ENCODE assay signal across 1 cellular context in the genomic region with DNA sequence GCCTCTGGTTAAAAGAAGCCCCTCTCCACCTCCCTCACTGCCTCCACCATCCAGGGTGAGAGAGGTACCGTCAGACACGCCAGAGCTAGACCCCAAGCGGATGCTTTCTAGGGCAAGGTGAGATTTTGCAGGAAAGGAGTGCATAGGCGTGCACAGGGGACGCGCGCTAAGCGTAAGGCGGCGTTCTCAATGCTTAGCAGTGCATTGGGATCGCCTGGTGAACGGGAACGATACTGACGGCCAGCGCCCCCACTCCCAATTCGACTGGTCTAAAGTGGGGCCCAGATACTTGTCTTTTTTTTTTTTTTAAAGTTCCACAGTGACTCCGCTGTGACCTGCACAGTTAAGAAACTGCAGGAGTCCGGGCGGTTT.
TF ChIP-seq lines count a peak whose summit lies in the region.

No MANE protein-coding gene starts in this region.

TF ChIP-seq in GM23338, 12 proteins besides CTCF, POLR2A, EP300 and RAD21 (continued from another document):
- TF ChIP-seq POLR2AphosphoS5 (IDR thresholded peaks at IDR 0.05; ENCODE audit: low read depth): no peak
- no peak for TF ChIP-seq ZNF114 (CRISPR knock-in tag; IDR thresholded peaks at IDR 0.05)
